In genomic region chr5:6378128-6379023, GRCh38 we compare ENCODE assay signal across 8 cellular contexts. TPM values are rescaled to one million over a fixed set of nuclear protein-coding genes. Genes with fewer than 3 reads are reported as not detected.
DNase-seq lines count a peak whose midpoint lies in the region; ATAC-seq and TF ChIP-seq lines count a peak whose summit lies in the region.

MED10 (minus strand) TSS chr5:6378547; CDS start chr5:6378483, 64 bp downstream.

- H3K4me3 ChIP-seq in dorsolateral prefrontal cortex (peak within 1 kb of the TSS; percentile 70 to 100 (median 97)), right lobe of liver (peak within 1 kb of the TSS; percentile 92 to 100 (median 100))

- TF ChIP-seq CTCF in C4-2B (conservative IDR thresholded peaks at IDR 0.05) (no peak), dorsolateral prefrontal cortex (IDR thresholded peaks at IDR 0.05 in 54 of 56, conservative IDR thresholded peaks at IDR 0.05 in 2 of 56; ENCODE audit: low read depth in 1 of 56, partially characterized antibody in 56 of 56) (peak in 9 of 56 donors; percentile 9 to 34 (median 14)), right lobe of liver (IDR thresholded peaks at IDR 0.05) (no peak)

- H3K27me3 ChIP-seq in dorsolateral prefrontal cortex (peaks cover 0 to 4% (median 0%) of the 10 kb centered on the region in 45 donors), right lobe of liver (no peaks in the 10 kb centered on the region)

- DNase-seq in NCI-H774 (lab: John Stamatoyannopoulos, UW): peak; percentile 98
- peak; percentile 94 to 95 for DNase-seq in activated CD4-positive, alpha-beta T cell treated with anti-CD3 and anti-CD28 coated beads, Interleukin-2, amount 50 U/mL, for 4 hours
- peak; percentile 77 to 95 (median 92) for DNase-seq in dorsolateral prefrontal cortex
- peak; percentile 95 to 97 (median 95) for DNase-seq in right lobe of liver
- peak; percentile 94 to 96 for DNase-seq in stimulated activated CD4-positive, alpha-beta T cell treated with anti-CD3 and anti-CD28 coated beads, Interleukin-4, amount 100 ng/mL, for 4 hours

- H3K9me3 ChIP-seq in right lobe of liver: no peaks in the 10 kb centered on the region

- peaks cover 2 to 35% (median 11%) of the 10 kb centered on the region in 4 donors for H3K36me3 ChIP-seq in right lobe of liver

- H3K4me1 ChIP-seq in right lobe of liver: peaks cover 0 to 19% (median 3%) of the 10 kb centered on the region in 4 donors

- intact Hi-C loops in dorsolateral prefrontal cortex (cut with DNase I) (loop anchor here (5.0 to 10.0 kb wide), 5 partner anchors 106 to 884 kb away; partner anchors contain the start of gene TENT4A (in 2 of the 2)), right lobe of liver (cut with DNase I) (no loop called here)

- H3K27ac ChIP-seq in C4-2B (peak within 1 kb of the TSS; percentile 91), dorsolateral prefrontal cortex (peak within 1 kb of the TSS in 47 of 59 donors; percentile 12 to 89 (median 67)), right lobe of liver (peak within 1 kb of the TSS; percentile 27 to 83 (median 81))

- WGBS in right lobe of liver (ENCODE audit: insufficient coverage, low coverage, low lambda C conversion rate, missing lambda C conversion rate): 5% methylated on average over 37 of the region's 62 CpGs

- peak; percentile 97 for ATAC-seq in GM19395 (IDR thresholded peaks at IDR 0.05; ENCODE audit: unreplicated experiment)
- peak; percentile 96 for ATAC-seq in HG03565 (IDR thresholded peaks at IDR 0.05; ENCODE audit: unreplicated experiment)
- ATAC-seq in right lobe of liver: peak; percentile 100

- peak; percentile 76 for TF ChIP-seq POLR2A in right lobe of liver (IDR thresholded peaks at IDR 0.05)

RNA-seq across cellular contexts. Expression of gene MED10, which starts in this region (rescaled TPM):
- total RNA-seq in dorsolateral prefrontal cortex (10 to 100 TPM; 24.3 to 59.5 (median 44.7) TPM), right lobe of liver (10 to 100 TPM in 4 of 6 experiments, 1 to 10 TPM in 2; 9.3 to 15.4 (median 12.7) TPM)

Comparison
In these comparisons a context has a peak if more than half of its experiments do, and no peak if none do; other contexts are left out.
1. Peak in every context shown above with its lines: DNase-seq, ATAC-seq, H3K4me3 ChIP-seq and H3K27ac ChIP-seq.
2. intact Hi-C loops: an anchor here in dorsolateral prefrontal cortex (5.0 to 10.0 kb wide); none called in right lobe of liver.